Comparison of ENCODE assay signal across 7 cellular contexts in the genomic region with DNA sequence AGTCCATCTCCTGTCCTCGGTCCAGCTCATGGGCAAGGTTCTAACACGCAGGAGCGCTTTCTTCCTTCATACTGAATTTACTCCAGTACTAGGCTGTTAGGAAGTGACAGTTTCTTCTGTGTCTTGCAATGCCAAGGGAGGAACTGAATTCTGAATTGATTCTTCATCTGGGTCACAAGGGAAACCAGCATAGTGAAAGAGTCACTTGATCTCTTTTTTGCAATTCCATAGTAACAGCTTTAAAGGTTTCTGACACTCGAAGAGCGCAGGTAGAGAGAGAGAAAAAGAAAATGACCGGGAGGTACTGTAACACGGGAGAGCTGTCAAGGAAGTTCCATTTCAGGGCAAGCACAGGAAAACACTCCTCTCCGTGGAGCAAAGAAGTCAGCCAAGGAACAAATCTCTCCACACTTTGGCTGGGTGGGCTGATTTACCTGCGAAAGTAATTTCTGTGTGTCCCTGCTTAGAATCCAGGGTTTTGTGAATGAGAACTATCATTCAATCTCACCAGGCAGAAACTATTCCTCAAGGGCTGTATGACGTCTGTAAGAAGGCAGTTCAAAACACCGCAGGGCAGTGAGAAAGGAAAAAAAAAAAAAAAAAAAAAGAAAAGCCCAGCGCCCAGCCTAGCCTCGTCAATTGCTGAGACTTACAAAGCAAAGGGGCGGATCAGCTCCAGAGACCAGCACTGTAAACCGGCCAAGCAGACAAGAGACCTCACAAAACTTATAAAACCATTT.
DNase-seq lines count a peak whose midpoint lies in the region; ATAC-seq and TF ChIP-seq lines count a peak whose summit lies in the region.

No MANE protein-coding gene starts in this region.

- H3K4me3 ChIP-seq in heart left ventricle (peak overlapping the region in 11 of 12 donors; percentile 26 to 65 (median 52)), osteoblast (ENCODE audit: insufficient read depth, low read length) (peak overlapping the region; percentile 75)

- no peaks in the 10 kb centered on the region for H3K79me2 ChIP-seq in osteoblast (ENCODE audit: insufficient read depth, low read length)

- no peaks in the 10 kb centered on the region for H3K9me3 ChIP-seq in heart left ventricle
- H3K9me3 ChIP-seq in osteoblast (ENCODE audit: low read depth, low read length), result no peaks in the 10 kb centered on the region

- peak; percentile 20 for DNase-seq in HPDE6-E6E7 (ENCODE audit: extremely low spot score)
- no peak for DNase-seq in activated CD8-positive, alpha-beta T cell treated with anti-CD3 and anti-CD28 coated beads for 36 hours
- peak in 4 of 5 donors; percentile 51 to 57 (median 51) for DNase-seq in heart left ventricle
- peak; percentile 4 for DNase-seq in osteoblast (ENCODE audit: insufficient read length, low spot score, missing footprints)
- DNase-seq in dedifferentiated amniotic fluid mesenchymal stem cell (ENCODE audit: extremely low spot score), result no peak

- intact Hi-C loops in activated CD8-positive, alpha-beta T cell treated with anti-CD3 and anti-CD28 coated beads for 36 hours (cut with micrococcal nuclease), result no loop called here
- intact Hi-C loops in heart left ventricle (cut with DNase I), result loop anchor here in 8 of 10 donors (5.0 to 10.0 kb wide), 4 partner anchors 42 to 89 kb away; no protein-coding TSS in a partner anchor

- H3K36me3 Mint-ChIP-seq in activated CD8-positive, alpha-beta T cell treated with anti-CD3 and anti-CD28 coated beads for 36 hours (ENCODE audit: low read depth), result no peaks in the 10 kb centered on the region

- CTCF ChIA-PET in activated CD8-positive, alpha-beta T cell treated with anti-CD3 and anti-CD28 coated beads for 36 hours (lab: Charles Lee), result interaction anchor here (1.2 kb wide), 1 partner anchor 10 kb away, joined by 3 read pairs; no protein-coding TSS in a partner anchor

- no peak for ATAC-seq in activated CD8-positive, alpha-beta T cell treated with anti-CD3 and anti-CD28 coated beads for 36 hours
- ATAC-seq in heart left ventricle, result peak; percentile 76 to 89 (median 85)
- ATAC-seq in GM19395 (IDR thresholded peaks at IDR 0.05; ENCODE audit: unreplicated experiment), result no peak
- no peak for ATAC-seq in HG02678 (IDR thresholded peaks at IDR 0.05; ENCODE audit: unreplicated experiment)

- peaks cover 10% of the 10 kb centered on the region for H3K4me1 Mint-ChIP-seq in activated CD8-positive, alpha-beta T cell treated with anti-CD3 and anti-CD28 coated beads for 36 hours (ENCODE audit: low read depth)

- H4K20me1 ChIP-seq in osteoblast (ENCODE audit: insufficient read depth, low read length), result no peaks in the 10 kb centered on the region

- POLR2A ChIA-PET in activated CD8-positive, alpha-beta T cell treated with anti-CD3 and anti-CD28 coated beads for 36 hours (lab: Charles Lee), result no interaction called here

- H3K4me3 Mint-ChIP-seq in activated CD8-positive, alpha-beta T cell treated with anti-CD3 and anti-CD28 coated beads for 36 hours, result peak overlapping the region; percentile 51

- peak overlapping the region; percentile 93 for H3K4me2 ChIP-seq in osteoblast (ENCODE audit: insufficient read depth, low read length)

- TF ChIP-seq POLR2A in heart left ventricle (IDR thresholded peaks at IDR 0.05), result no peak

- H3K36me3 ChIP-seq in heart left ventricle (no peaks in the 10 kb centered on the region), osteoblast (ENCODE audit: insufficient read depth, low read length) (no peaks in the 10 kb centered on the region)

- H3K4me1 ChIP-seq in heart left ventricle (peaks cover 0 to 29% (median 12%) of the 10 kb centered on the region in 12 donors), osteoblast (ENCODE audit: insufficient read depth, low read length) (no peaks in the 10 kb centered on the region)

- no peak overlapping the region for H3K27ac Mint-ChIP-seq in activated CD8-positive, alpha-beta T cell treated with anti-CD3 and anti-CD28 coated beads for 36 hours

- H3K27me3 ChIP-seq in heart left ventricle, result no peaks in the 10 kb centered on the region
- H3K27me3 ChIP-seq in osteoblast (ENCODE audit: insufficient read depth, low read length), result no peaks in the 10 kb centered on the region

- peak overlapping the region; percentile 83 for H2AFZ ChIP-seq in osteoblast (ENCODE audit: low read length)

- H3K9me3 Mint-ChIP-seq in activated CD8-positive, alpha-beta T cell treated with anti-CD3 and anti-CD28 coated beads for 36 hours, result no peaks in the 10 kb centered on the region

- WGBS in heart left ventricle, 4 donors, result 19 to 26% (median 22%) methylated on average over 15 of the region's 15 CpGs

- no peak for TF ChIP-seq CTCF in activated CD8-positive, alpha-beta T cell treated with anti-CD3 and anti-CD28 coated beads for 36 hours (IDR thresholded peaks at IDR 0.05)
- TF ChIP-seq CTCF in heart left ventricle (IDR thresholded peaks at IDR 0.05), result no peak
- TF ChIP-seq CTCF in osteoblast (IDR thresholded peaks at IDR 0.05; ENCODE audit: extremely low read depth, low read depth, low read length), result no peak

- H3K27me3 Mint-ChIP-seq in activated CD8-positive, alpha-beta T cell treated with anti-CD3 and anti-CD28 coated beads for 36 hours, result peaks cover 24% of the 10 kb centered on the region

- H3K27ac ChIP-seq in heart left ventricle (peak overlapping the region; percentile 26 to 86 (median 74)), osteoblast (ENCODE audit: low read depth, low read length) (peak overlapping the region; percentile 70)

Comparison
In these comparisons a context has a peak if more than half of its experiments do, and no peak if none do; other contexts are left out.
1. DNase-seq: peak in HPDE6-E6E7 (single experiment), heart left ventricle (4 of 5) and osteoblast (single experiment); none in activated CD8-positive, alpha-beta T cell treated with anti-CD3 and anti-CD28 coated beads for 36 hours (single experiment) and dedifferentiated amniotic fluid mesenchymal stem cell (single experiment).
2. ATAC-seq: peak in heart left ventricle (4 of 4); none in activated CD8-positive, alpha-beta T cell treated with anti-CD3 and anti-CD28 coated beads for 36 hours (single experiment), GM19395 (single experiment) and HG02678 (single experiment).